18 cellular contexts compared by ENCODE assay signal in the genomic region with DNA sequence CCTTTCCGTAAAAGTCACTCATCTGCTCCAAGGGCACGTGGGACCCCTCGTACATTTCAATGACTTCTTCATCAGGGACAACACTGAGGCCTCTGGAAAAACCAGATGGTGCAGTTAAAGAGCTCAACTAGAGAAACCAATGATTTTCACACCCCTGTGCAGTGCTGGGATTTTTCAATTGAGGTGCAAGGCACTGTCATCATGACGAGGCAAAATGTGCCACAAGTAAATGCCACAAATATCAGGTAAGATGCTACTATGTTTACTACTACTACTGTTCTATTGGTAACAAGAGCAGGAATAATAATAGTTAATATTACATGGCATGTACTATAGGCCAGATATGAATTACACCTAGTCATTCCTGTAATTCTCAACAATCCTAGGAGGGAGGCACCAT. TPM values are rescaled to one million over a fixed set of nuclear protein-coding genes. Genes with fewer than 3 reads are reported as not detected.
DNase-seq lines count a peak whose midpoint lies in the region; ATAC-seq and TF ChIP-seq lines count a peak whose summit lies in the region.
"Had no signal": no experiment of that assay in that cellular context is flagged by ENCODE, and none has a peak within 500 bp of the region (broad histone marks: within the 10 kb centered on the region; RNA-seq: fewer than 3 reads in every experiment).

No MANE protein-coding gene starts in this region.

- TF ChIP-seq CTCF in PC-9 (conservative IDR thresholded peaks at IDR 0.05) = no peak
- TF ChIP-seq CTCF in esophagus muscularis mucosa (IDR thresholded peaks at IDR 0.05) = no peak
- no peak for TF ChIP-seq CTCF in neutrophil (IDR thresholded peaks at IDR 0.05)

- no peaks in the 10 kb centered on the region for H3K36me3 ChIP-seq in PC-9 (ENCODE audit: low read depth)
- H3K36me3 ChIP-seq in esophagus muscularis mucosa = peaks cover 0 to 79% (median 52%) of the 10 kb centered on the region in 4 donors
- peaks cover 10% of the 10 kb centered on the region for H3K36me3 ChIP-seq in neutrophil

- peaks cover 51% of the 10 kb centered on the region for H3F3A ChIP-seq in PC-9 (ENCODE audit: insufficient read depth, low read depth)

- H3K4me3 ChIP-seq in PC-9 (no peak overlapping the region), esophagus muscularis mucosa (no peak overlapping the region), neutrophil (ENCODE audit: low read depth in 1 of 2, low read length in 1 of 2) (peak overlapping the region; percentile 54 to 61)
- H3K4me3 ChIP-seq: SK-N-MC had no signal

- peak overlapping the region; percentile 71 for H3K4me2 ChIP-seq in PC-9

- no peaks in the 10 kb centered on the region for H3K9me3 Mint-ChIP-seq in activated naive CD4-positive, alpha-beta T cell treated with anti-CD3 and anti-CD28 coated beads, Interleukin-2, amount 50 U/mL, for 72 hours
- H3K9me3 Mint-ChIP-seq: H9, IgD-negative memory B cell had no signal

- H3K36me3 Mint-ChIP-seq in activated naive CD4-positive, alpha-beta T cell treated with anti-CD3 and anti-CD28 coated beads, Interleukin-2, amount 50 U/mL, for 72 hours = peaks cover 6 to 21% of the 10 kb centered on the region in 2 donors

- no peak for ATAC-seq in activated naive CD4-positive, alpha-beta T cell treated with anti-CD3 and anti-CD28 coated beads, Interleukin-2, amount 50 U/mL, for 72 hours
- no peak for ATAC-seq in HG02610 (IDR thresholded peaks at IDR 0.05; ENCODE audit: unreplicated experiment)

- no TSS peak for BruUV-seq in PC-9 (replicated peaks; lab: Mats Ljungman, UMichigan)

- H3K27me3 ChIP-seq in PC-9 (ENCODE audit: insufficient read depth, low read depth) = no peaks in the 10 kb centered on the region
- H3K27me3 ChIP-seq in esophagus muscularis mucosa = no peaks in the 10 kb centered on the region
- no peaks in the 10 kb centered on the region for H3K27me3 ChIP-seq in neutrophil

- no peaks in the 10 kb centered on the region for H3K9me3 ChIP-seq in PC-9 (ENCODE audit: insufficient read depth, low read depth)
- no peaks in the 10 kb centered on the region for H3K9me3 ChIP-seq in esophagus muscularis mucosa
- no peaks in the 10 kb centered on the region for H3K9me3 ChIP-seq in neutrophil

- 90% methylated on average over 4 of the region's 4 CpGs for WGBS in esophagus muscularis mucosa

- intact Hi-C loops in PC-9 (cut with micrococcal nuclease; ENCODE audit: unreplicated experiment) (no loop called here), esophagus muscularis mucosa (cut with DNase I) (loop anchor here (2.0 kb wide), 1 partner anchor 20 kb away; no protein-coding TSS in a partner anchor)

- no peak for TF ChIP-seq EP300 in esophagus muscularis mucosa (IDR thresholded peaks at IDR 0.05)

- no peak for TF ChIP-seq POLR2A in esophagus muscularis mucosa (IDR thresholded peaks at IDR 0.05; ENCODE audit: low read depth)

- no peak for DNase-seq in PC-9
- DNase-seq in esophagus muscularis mucosa (ENCODE audit: extremely low spot score) = no peak
- no peak for DNase-seq in activated naive CD4-positive, alpha-beta T cell treated with anti-CD3 and anti-CD28 coated beads, Interleukin-2, amount 50 U/mL, for 72 hours (ENCODE audit: low spot score in 2 of 2)
- DNase-seq in SKM-1 (lab: John Stamatoyannopoulos, UW; ENCODE audit: unreplicated experiment) = no peak
- DNase-seq in OCI-M2 (lab: John Stamatoyannopoulos, UW; ENCODE audit: unreplicated experiment) = no peak
- DNase-seq: H9; MM.1S; NCI-H1092; NCI-H1436 treated with DMSO at 0.1 percent for 48 hours; NCI-H2029 treated with DMSO at 0.1 percent for 48 hours; NCI-H510A; NCI-H748 treated with DMSO at 0.1 percent for 48 hours; NK-92 treated with Interleukin-12 subunit alpha and Interleukin-12 subunit beta, amount 100 ng/mL, for 24 hours; SHP77 had no signal

- peaks cover 24% of the 10 kb centered on the region; the same call in 1 of the 2 replicates for H3K79me2 ChIP-seq in PC-9 (ENCODE audit: low read depth)

- H3K4me1 ChIP-seq in PC-9 (replicated peaks; ENCODE audit: insufficient read depth) (peaks cover 60% of the 10 kb centered on the region), esophagus muscularis mucosa (peaks cover 18 to 82% (median 63%) of the 10 kb centered on the region in 4 donors), neutrophil (ENCODE audit: control insufficient read depth in 1 of 2, insufficient read depth in 1 of 2, low read depth in 1 of 2, low read length in 1 of 2) (peaks cover 53 to 60% of the 10 kb centered on the region in 2 experiments)

- peak overlapping the region in 1 of 2 donors; percentile 38 for H3K27ac Mint-ChIP-seq in activated naive CD4-positive, alpha-beta T cell treated with anti-CD3 and anti-CD28 coated beads, Interleukin-2, amount 50 U/mL, for 72 hours
- H3K27ac Mint-ChIP-seq: IgD-negative memory B cell had no signal

- H2AFZ ChIP-seq in PC-9 = no peak overlapping the region

- CTCF ChIA-PET in PC-9 (lab: Charles Lee) = no interaction called here

- H4K20me1 ChIP-seq in PC-9 (ENCODE audit: insufficient read depth) = no peaks in the 10 kb centered on the region

- H3K27ac ChIP-seq in PC-9 (peak overlapping the region; percentile 87), esophagus muscularis mucosa (replicated peaks in 1 of 4) (peak overlapping the region; percentile 70 to 84 (median 76)), neutrophil (peak overlapping the region; percentile 95)
- H3K27ac ChIP-seq: SK-N-MC had no signal

- POLR2A ChIA-PET in PC-9 (lab: Charles Lee; ENCODE audit: unreplicated experiment) = no interaction called here

- no peaks in the 10 kb centered on the region for H3K9me2 ChIP-seq in PC-9 (ENCODE audit: insufficient read depth)

RNA-seq across cellular contexts. Expression of a gene that starts 42.4 kb away (rescaled TPM):
- total RNA-seq in PC-9 (2021) (11.5 and 13.2 TPM in 2 replicates), esophagus muscularis mucosa (100 to 1,000 TPM; 169 to 275 (median 195) TPM)
- 1 to 10 TPM; 5.4 to 6.7 TPM for total RNA-seq in activated naive CD4-positive, alpha-beta T cell treated with anti-CD3 and anti-CD28 coated beads, Interleukin-2, amount 50 U/mL, for 72 hours

Comparison
In these comparisons a context has a peak if more than half of its experiments do, and no peak if none do; other contexts are left out.
1. H3K4me3 ChIP-seq: peak in neutrophil (2 of 2); none in PC-9 (single experiment) and esophagus muscularis mucosa (0 of 4).
2. RNA of a gene that starts 42.4 kb away (total RNA-seq): 169 to 275 TPM in esophagus muscularis mucosa; 11.5 to 13.2 TPM in PC-9 and 5.4 to 6.7 TPM in activated naive CD4-positive, alpha-beta T cell treated with anti-CD3 and anti-CD28 coated beads, Interleukin-2, amount 50 U/mL, for 72 hours; every median in the first group is over 10 times any median in the second.
3. Peak in every context shown above with its lines, with median percentiles within 50 percentile points of each other: H3K27ac ChIP-seq.